Comparison of ENCODE assay signal across 17 cellular contexts in genomic region chr2:163341426-163341825, GRCh38.
DNase-seq lines count a peak whose midpoint lies in the region; ATAC-seq and TF ChIP-seq lines count a peak whose summit lies in the region.
"Had no signal": no experiment of that assay in that cellular context is flagged by ENCODE, and none has a peak within 500 bp of the region (broad histone marks: within the 10 kb centered on the region; RNA-seq: fewer than 3 reads in every experiment).

No MANE protein-coding gene starts in this region.

- peak; percentile 86 for ATAC-seq in RWPE2 (ENCODE audit: low read depth)

- POLR2A ChIA-PET in activated CD4-positive, alpha-beta memory T cell treated with anti-CD3 and anti-CD28 coated beads for 36 hours (lab: Charles Lee) = no interaction called here

- no peak overlapping the region for H3K4me3 Mint-ChIP-seq in activated CD4-positive, alpha-beta memory T cell treated with anti-CD3 and anti-CD28 coated beads for 36 hours
- H3K4me3 Mint-ChIP-seq: nephron had no signal

- peaks cover 4% of the 10 kb centered on the region for H3K4me1 ChIP-seq in RWPE2 (ENCODE audit: insufficient read depth, poor library complexity, severe bottlenecking)
- H3K4me1 ChIP-seq: sigmoid colon had no signal

- no peaks in the 10 kb centered on the region for H3K36me3 ChIP-seq in RWPE2 (ENCODE audit: low read depth)
- H3K36me3 ChIP-seq: sigmoid colon had no signal

- no peaks in the 10 kb centered on the region for H3K4me1 Mint-ChIP-seq in activated CD4-positive, alpha-beta memory T cell treated with anti-CD3 and anti-CD28 coated beads for 36 hours (ENCODE audit: low read depth)
- H3K4me1 Mint-ChIP-seq: nephron had no signal

- H3K4me3 ChIP-seq in RWPE2 (ENCODE audit: severe bottlenecking) (no peak overlapping the region), fibroblast of mammary gland (ENCODE audit: control insufficient read depth, low read depth, low read length) (no peak overlapping the region)
- H3K4me3 ChIP-seq: sigmoid colon had no signal

- CTCF ChIA-PET in activated CD4-positive, alpha-beta memory T cell treated with anti-CD3 and anti-CD28 coated beads for 36 hours (lab: Charles Lee) = no interaction called here

- intact Hi-C loops in activated CD4-positive, alpha-beta memory T cell treated with anti-CD3 and anti-CD28 coated beads for 36 hours (cut with micrococcal nuclease) = loop anchor here (10.0 kb wide), 1 partner anchor 1193 kb away; no protein-coding TSS in a partner anchor

- peaks cover 3% of the 10 kb centered on the region for H3K9me3 Mint-ChIP-seq in activated CD4-positive, alpha-beta memory T cell treated with anti-CD3 and anti-CD28 coated beads for 36 hours
- H3K9me3 Mint-ChIP-seq: nephron had no signal

- peak overlapping the region; percentile 34 for H3K27ac ChIP-seq in RWPE2 (ENCODE audit: poor library complexity, severe bottlenecking)
- H3K27ac ChIP-seq: RWPE1, sigmoid colon had no signal

- no peaks in the 10 kb centered on the region for H3K27me3 Mint-ChIP-seq in activated CD4-positive, alpha-beta memory T cell treated with anti-CD3 and anti-CD28 coated beads for 36 hours

- no peaks in the 10 kb centered on the region for H3K36me3 Mint-ChIP-seq in activated CD4-positive, alpha-beta memory T cell treated with anti-CD3 and anti-CD28 coated beads for 36 hours

- no peaks in the 10 kb centered on the region for H3K27me3 ChIP-seq in RWPE2 (ENCODE audit: insufficient read depth, poor library complexity, severe bottlenecking)
- H3K27me3 ChIP-seq: sigmoid colon had no signal

- H3K9me3 ChIP-seq in RWPE2 (ENCODE audit: severe bottlenecking) = no peaks in the 10 kb centered on the region
- H3K9me3 ChIP-seq: sigmoid colon had no signal

- no peak overlapping the region for H3K27ac Mint-ChIP-seq in activated CD4-positive, alpha-beta memory T cell treated with anti-CD3 and anti-CD28 coated beads for 36 hours
- H3K27ac Mint-ChIP-seq: nephron had no signal

- TF ChIP-seq CTCF in RWPE2 (IDR thresholded peaks at IDR 0.05; ENCODE audit: poor library complexity, severe bottlenecking) (no peak), fibroblast of mammary gland (conservative IDR thresholded peaks at IDR 0.05; ENCODE audit: control insufficient read depth, insufficient read depth, low read depth, low read length) (no peak)

- peak; percentile 20 for DNase-seq in H4 (ENCODE audit: low spot score)
- DNase-seq in RWPE2 (ENCODE audit: low spot score) = no peak
- peak; percentile 25 for DNase-seq in fibroblast of mammary gland (ENCODE audit: low read depth)
- DNase-seq in non-pigmented ciliary epithelial cell (ENCODE audit: low read depth) = peak; percentile 78
- DNase-seq in middle frontal gyrus (ENCODE audit: extremely low spot score, low spot score) = no peak
- no peak for DNase-seq in activated CD8-positive, alpha-beta memory T cell treated with anti-CD3 and anti-CD28 coated beads, Interleukin-2, amount 50 U/mL, for 4 hours
- DNase-seq in NCI-H2107 treated with DMSO at 0.1 percent for 48 hours (lab: John Stamatoyannopoulos, UW; ENCODE audit: unreplicated experiment) = no peak
- DNase-seq in activated CD4-positive, alpha-beta memory T cell treated with anti-CD3 and anti-CD28 coated beads for 36 hours = no peak
- DNase-seq: activated gamma-delta T cell treated with Interleukin-2 at 50 U/mL for 16 hours; aorta; NCI-H1930; NCI-H524 treated with DMSO at 0.1 percent for 48 hours; sigmoid colon; stimulated activated CD4-positive, alpha-beta T cell treated with anti-CD3 and anti-CD28 coated beads, Interleukin-4, amount 100 ng/mL, for 1 hour; stimulated activated CD8-positive, alpha-beta memory T cell treated with anti-CD3 and anti-CD28 coated beads, Interleukin-4, amount 100 ng/mL, for 48 hours had no signal

Comparison
In these comparisons a context has a peak if more than half of its experiments do, and no peak if none do; other contexts are left out.
1. DNase-seq: peak in H4 (single experiment), fibroblast of mammary gland (single experiment) and non-pigmented ciliary epithelial cell (single experiment); none in RWPE2 (single experiment), middle frontal gyrus (single experiment), activated CD8-positive, alpha-beta memory T cell treated with anti-CD3 and anti-CD28 coated beads, Interleukin-2, amount 50 U/mL, for 4 hours (single experiment), NCI-H2107 treated with DMSO at 0.1 percent for 48 hours (single experiment) and activated CD4-positive, alpha-beta memory T cell treated with anti-CD3 and anti-CD28 coated beads for 36 hours (single experiment).